2 cellular contexts compared by ENCODE assay signal in genomic region chr2:172250801-172251200, GRCh38.
TF ChIP-seq lines count a peak whose summit lies in the region.

No MANE protein-coding gene starts in this region.

TF ChIP-seq in SK-N-SH, 30 proteins besides CTCF, POLR2A, EP300 and RAD21 (continued from another document):
- TF ChIP-seq RFX5 (IDR thresholded peaks at IDR 0.05; ENCODE audit: low read length) (no peak), ELF1 (IDR thresholded peaks at IDR 0.05) (no peak), POLR2AphosphoS5 (IDR thresholded peaks at IDR 0.05; ENCODE audit: low read depth, low read length) (no peak), EZH2phosphoT487 (IDR thresholded peaks at IDR 0.05; ENCODE audit: borderline replicate concordance, low read depth) (no peak), MXI1 (IDR thresholded peaks at IDR 0.05; ENCODE audit: low read depth, low read length) (no peak)
- TF ChIP-seq, protein P1, sequence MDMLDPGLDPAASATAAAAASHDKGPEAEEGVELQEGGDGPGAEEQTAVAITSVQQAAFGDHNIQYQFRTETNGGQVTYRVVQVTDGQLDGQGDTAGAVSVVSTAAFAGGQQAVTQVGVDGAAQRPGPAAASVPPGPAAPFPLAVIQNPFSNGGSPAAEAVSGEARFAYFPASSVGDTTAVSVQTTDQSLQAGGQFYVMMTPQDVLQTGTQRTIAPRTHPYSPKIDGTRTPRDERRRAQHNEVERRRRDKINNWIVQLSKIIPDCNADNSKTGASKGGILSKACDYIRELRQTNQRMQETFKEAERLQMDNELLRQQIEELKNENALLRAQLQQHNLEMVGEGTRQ (IDR thresholded peaks at IDR 0.05; ENCODE audit: borderline replicate concordance, low read depth, low read length) = no peak

TF ChIP-seq in SK-N-SH treated with all-trans-retinoic acid at 6 μM for 48 hours, 23 proteins besides CTCF, POLR2A, EP300 and RAD21 (continued from another document):
- TF ChIP-seq, protein P2, sequence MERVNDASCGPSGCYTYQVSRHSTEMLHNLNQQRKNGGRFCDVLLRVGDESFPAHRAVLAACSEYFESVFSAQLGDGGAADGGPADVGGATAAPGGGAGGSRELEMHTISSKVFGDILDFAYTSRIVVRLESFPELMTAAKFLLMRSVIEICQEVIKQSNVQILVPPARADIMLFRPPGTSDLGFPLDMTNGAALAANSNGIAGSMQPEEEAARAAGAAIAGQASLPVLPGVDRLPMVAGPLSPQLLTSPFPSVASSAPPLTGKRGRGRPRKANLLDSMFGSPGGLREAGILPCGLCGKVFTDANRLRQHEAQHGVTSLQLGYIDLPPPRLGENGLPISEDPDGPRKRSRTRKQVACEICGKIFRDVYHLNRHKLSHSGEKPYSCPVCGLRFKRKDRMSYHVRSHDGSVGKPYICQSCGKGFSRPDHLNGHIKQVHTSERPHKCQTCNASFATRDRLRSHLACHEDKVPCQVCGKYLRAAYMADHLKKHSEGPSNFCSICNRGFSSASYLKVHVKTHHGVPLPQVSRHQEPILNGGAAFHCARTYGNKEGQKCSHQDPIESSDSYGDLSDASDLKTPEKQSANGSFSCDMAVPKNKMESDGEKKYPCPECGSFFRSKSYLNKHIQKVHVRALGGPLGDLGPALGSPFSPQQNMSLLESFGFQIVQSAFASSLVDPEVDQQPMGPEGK (CRISPR knock-in tag; IDR thresholded peaks at IDR 0.05; ENCODE audit: borderline replicate concordance) = no peak
- TF ChIP-seq ZNF565 (CRISPR knock-in tag; conservative IDR thresholded peaks at IDR 0.05; ENCODE audit: low read depth) = no peak
